Comparison of ENCODE assay signal across 8 cellular contexts in genomic region chr9:114098021-114098659, GRCh38. TPM values are rescaled to one million over a fixed set of nuclear protein-coding genes. Genes with fewer than 3 reads are reported as not detected.
DNase-seq lines count a peak whose midpoint lies in the region; FAIRE-seq and TF ChIP-seq lines count a peak whose summit lies in the region.

No MANE protein-coding gene starts in this region.

- peaks cover 2 to 27% (median 19%) of the 10 kb centered on the region in 4 experiments for H3K27me3 ChIP-seq in H1 (replicated peaks in 1 of 4; ENCODE audit: control insufficient read depth in 3 of 4, extremely low read depth in 1 of 4, insufficient read depth in 3 of 4, low read length in 3 of 4)

- peaks cover 7% of the 10 kb centered on the region for H3K36me3 Mint-ChIP-seq in osteocyte (ENCODE audit: unreplicated experiment)

- H3K56ac ChIP-seq in H1 (replicated peaks; ENCODE audit: insufficient read length, low read depth, low read length): no peak overlapping the region

- H4K91ac ChIP-seq in H1 (replicated peaks; ENCODE audit: insufficient read length, low read length): no peak overlapping the region

- TF ChIP-seq POLR2A in H1 (IDR thresholded peaks at IDR 0.05; ENCODE audit: control extremely low read depth in 1 of 2, low read depth in 2 of 2, low read length in 2 of 2): no peak

- peaks cover 0 to 2% of the 10 kb centered on the region in 2 experiments; a peak in 1 of 4 replicates for H3K9me3 ChIP-seq in H1 (ENCODE audit: insufficient read depth in 2 of 2, low read depth in 1 of 2, low read length in 1 of 2)

- no peak overlapping the region for H3K27ac Mint-ChIP-seq in osteocyte (ENCODE audit: unreplicated experiment)

- H4K8ac ChIP-seq in H1 (ENCODE audit: extremely low read depth, insufficient read depth, low read length): no peak overlapping the region

- H2BK5ac ChIP-seq in H1 (ENCODE audit: low read depth, low read length): no peak overlapping the region

- no peak overlapping the region for H3K4me3 Mint-ChIP-seq in osteocyte (ENCODE audit: unreplicated experiment)

- no peak overlapping the region for H3K9ac ChIP-seq in H1 (replicated peaks in 1 of 4; ENCODE audit: extremely low read depth in 1 of 4, low read depth in 3 of 4, low read length in 3 of 4)

- H3K18ac ChIP-seq in H1 (ENCODE audit: extremely low read depth, low read length): peak overlapping the region; percentile 71; the same call in 1 of the 2 replicates

- POLR2A ChIA-PET in H1 (lab: Charles Lee; ENCODE audit: partially characterized antibody): interaction anchor here (0.9 to 1.2 kb wide), 2 partner anchors 57 to 95 kb away, joined by 3 read pairs; partner anchors contain the start of gene COL27A1

- CTCF ChIA-PET in H1 (lab: Charles Lee; ENCODE audit: partially characterized antibody): interaction anchor here (1.0 to 5.9 kb wide), 14 partner anchors 10 to 258 kb away, joined by 3 to 144 read pairs (median 5); partner anchors contain the start of gene AMBP

- H3K23ac ChIP-seq in H1 (ENCODE audit: insufficient read length): no peak overlapping the region

- no peak overlapping the region for H3K14ac ChIP-seq in H1 (ENCODE audit: insufficient read length)

- H2BK120ac ChIP-seq in H1 (replicated peaks; ENCODE audit: low read depth, low read length): no peak overlapping the region

- no peaks in the 10 kb centered on the region for H3K36me3 ChIP-seq in H1 (ENCODE audit: control insufficient read depth in 2 of 4, insufficient read depth in 4 of 4, low read length in 3 of 4)

- peaks cover 8% of the 10 kb centered on the region for H3K4me1 Mint-ChIP-seq in osteocyte (ENCODE audit: unreplicated experiment)

- H3K79me2 ChIP-seq in H1 (ENCODE audit: control insufficient read depth in 1 of 2, insufficient read depth in 2 of 2, low read length in 2 of 2): no peaks in the 10 kb centered on the region

- no peak overlapping the region for H2BK12ac ChIP-seq in H1 (ENCODE audit: low read depth, low read length)

- no peaks in the 10 kb centered on the region for H4K20me1 ChIP-seq in H1 (replicated peaks in 1 of 2; ENCODE audit: control insufficient read depth in 1 of 2, insufficient read depth in 2 of 2, low read length in 2 of 2)

- no peak overlapping the region for H3K4ac ChIP-seq in H1 (replicated peaks; ENCODE audit: insufficient read length, low read depth, low read length)

- peak overlapping the region; percentile 74 to 75 for H3K4me2 ChIP-seq in H1 (ENCODE audit: insufficient read depth in 1 of 2, low read depth in 2 of 2, low read length in 2 of 2)

- H3K27me3 Mint-ChIP-seq in osteocyte (ENCODE audit: unreplicated experiment): peaks cover 17% of the 10 kb centered on the region

- no peak for TF ChIP-seq RAD21 in H1 (IDR thresholded peaks at IDR 0.05 in 1 of 2, conservative IDR thresholded peaks at IDR 0.05 in 1 of 2; ENCODE audit: low read depth in 2 of 2, low read length in 2 of 2)

- TF ChIP-seq CTCF in H1 (IDR thresholded peaks at IDR 0.05; ENCODE audit: control extremely low read depth in 1 of 3, insufficient read depth in 1 of 3, low read depth in 1 of 3, low read length in 3 of 3) (no peak), osteocyte (IDR thresholded peaks at IDR 0.05) (no peak)

- peaks cover 5% of the 10 kb centered on the region; the same call in 1 of the 2 replicates for H3K23me2 ChIP-seq in H1 (ENCODE audit: low read depth, low read length)

- TF ChIP-seq EP300 in H1 (IDR thresholded peaks at IDR 0.05; ENCODE audit: borderline replicate concordance in 1 of 2, low read depth in 2 of 2, low read length in 2 of 2): no peak

- H3K79me1 ChIP-seq in H1 (ENCODE audit: low read depth, low read length): no peaks in the 10 kb centered on the region

- H3K4me3 ChIP-seq in H1 (ENCODE audit: extremely low read depth in 1 of 4, insufficient read depth in 2 of 4, low read depth in 3 of 4, low read length in 4 of 4): peak overlapping the region; percentile 50 to 84 (median 62)

- H2BK15ac ChIP-seq in H1 (ENCODE audit: low read length): no peak overlapping the region

- H3K27ac ChIP-seq in H1 (ENCODE audit: low read depth, low read length): no peak overlapping the region

- no peak overlapping the region for H2AFZ ChIP-seq in H1 (ENCODE audit: low read length)

- FAIRE-seq in H1 (lab: Jason Lieb, UNC): no peak

- no peak overlapping the region for H4K5ac ChIP-seq in H1 (ENCODE audit: insufficient read length, low read depth, low read length)

- no peak overlapping the region for H2AK5ac ChIP-seq in H1 (ENCODE audit: low read depth, low read length)

- peaks cover 0 to 16% (median 10%) of the 10 kb centered on the region in 4 experiments; a peak in 6 of 7 replicates for H3K4me1 ChIP-seq in H1 (replicated peaks in 1 of 4; ENCODE audit: control insufficient read depth in 3 of 4, insufficient read depth in 4 of 4, low read length in 3 of 4)

- 3% methylated on average over 21 of the region's 62 CpGs; no CpG with 5 or more reads in 1 of the 2 experiments for whole genome bisulfite sequencing in H1 (ENCODE audit: extremely low coverage in 1 of 2, insufficient coverage in 1 of 2, insufficient read length in 1 of 2, insufficient replicate concordance in 2 of 2, low coverage in 1 of 2, low lambda C conversion rate in 2 of 2, missing lambda C conversion rate in 1 of 2), 2 experiments

- peaks cover 4% of the 10 kb centered on the region for H3K9me3 Mint-ChIP-seq in osteocyte (ENCODE audit: unreplicated experiment)

- DNase-seq in DMS53 treated with DMSO at 0.1 percent for 48 hours (lab: John Stamatoyannopoulos, UW; ENCODE audit: unreplicated experiment): peak; percentile 13
- peak; percentile 64 for DNase-seq in NCI-H345 treated with DMSO at 0.1 percent for 48 hours (lab: John Stamatoyannopoulos, UW; ENCODE audit: unreplicated experiment)
- DNase-seq in H1 (ENCODE audit: low read depth in 1 of 2, low spot score in 2 of 2): peak in 1 of 2 experiments; percentile 88
- DNase-seq in mucosa of gallbladder (ENCODE audit: low spot score): peak; percentile 21
- no peak for DNase-seq in NCI-H82 treated with DMSO at 0.1 percent for 48 hours (lab: John Stamatoyannopoulos, UW; ENCODE audit: unreplicated experiment)
- no peak for DNase-seq in osteocyte (ENCODE audit: extremely low spot score, unreplicated experiment)
- DNase-seq in NCI-H524 (lab: John Stamatoyannopoulos, UW): no peak
- no peak for DNase-seq in SHP77 treated with DMSO at 0.1 percent for 48 hours (lab: John Stamatoyannopoulos, UW)

- H2BK20ac ChIP-seq in H1 (ENCODE audit: low read length): no peak overlapping the region

TF ChIP-seq in H1, 55 proteins besides CTCF, POLR2A, EP300 and RAD21:
- TF ChIP-seq CTBP2 (IDR thresholded peaks at IDR 0.05; ENCODE audit: borderline replicate concordance, insufficient read depth, insufficient read length, low read length): no peak
- TF ChIP-seq GTF2F1 (IDR thresholded peaks at IDR 0.05; ENCODE audit: borderline replicate concordance, low read depth, low read length): no peak
- 0 out of 2 replicates have a peak, but pooled peaks have one; percentile 17 for TF ChIP-seq PHF8 (conservative IDR thresholded peaks at IDR 0.05; ENCODE audit: low read depth, low read length)
- TF ChIP-seq CREB1 (IDR thresholded peaks at IDR 0.05): 0 out of 2 replicates have a peak, but pooled peaks have one; percentile 13
- TF ChIP-seq KDM4A (IDR thresholded peaks at IDR 0.05; ENCODE audit: low read depth, low read length, severe bottlenecking): peak; percentile 69
- no peak for TF ChIP-seq RNF2 (IDR thresholded peaks at IDR 0.05; ENCODE audit: borderline replicate concordance, low read depth, low read length, missing control alignments, poor library complexity, severe bottlenecking)
TF ChIP-seq in H1: peak in this region for 3.

RNA-seq across cellular contexts. Expression of gene KIF12, which starts 1.0 kb away (rescaled TPM):
- total RNA-seq in H1 (2021; fragmentation: NEBNext Ultra II Directional; extraction: Animal tissue kit (Norgen Biotek cat#: 25700)): 3.4 and 3.9 TPM in 2 replicates
- polyA plus RNA-seq in H1 (2011; rRNA removed): 2.9 and 5.2 TPM in 2 replicates
- polyA plus RNA-seq in H1 (2011; cell fraction: cytosol; rRNA removed): 3.7 TPM
- polyA plus RNA-seq in H1 (2011; cell fraction: nucleus; rRNA removed): 33.3 TPM
- 2.9 to 3.5 TPM (median 3.4 TPM) in 4 replicates for polyA plus RNA-seq in H1 (2012, experiment 1 of 2)
- 2.0 TPM for polyA plus RNA-seq in H1 (2012, experiment 2 of 2)
- 2.1 TPM for polyA plus RNA-seq in H1 (2013, experiment 1 of 2)
- polyA plus RNA-seq in H1 (2013, experiment 2 of 2): 1.1 TPM
- polyA minus RNA-seq in H1 (2011; rRNA and poly(A)+ RNA removed): 3.6 and 4.0 TPM in 2 replicates
- 1.9 TPM for polyA minus RNA-seq in H1 (2011; cell fraction: cytosol; rRNA and poly(A)+ RNA removed)
- 3.6 TPM for polyA minus RNA-seq in H1 (2011; cell fraction: nucleus; rRNA and poly(A)+ RNA removed)
- 212 TPM for total RNA-seq in mucosa of gallbladder
- 0.47 and 0.64 TPM in 2 replicates for total RNA-seq in osteocyte

RNA-seq across cellular contexts. Expression of gene AMBP, which starts 20.0 kb away (rescaled TPM):
- 3.0 and 3.1 TPM in 2 replicates for total RNA-seq in H1 (2021; fragmentation: NEBNext Ultra II Directional; extraction: Animal tissue kit (Norgen Biotek cat#: 25700))
- 4.0 and 4.9 TPM in 2 replicates for polyA plus RNA-seq in H1 (2011; rRNA removed)
- polyA plus RNA-seq in H1 (2011; cell fraction: cytosol; rRNA removed): 6.0 TPM
- polyA plus RNA-seq in H1 (2011; cell fraction: nucleus; rRNA removed): 6.0 TPM
- polyA plus RNA-seq in H1 (2012, experiment 1 of 2): 3.3 to 5.6 TPM (median 4.6 TPM) in 4 replicates
- polyA plus RNA-seq in H1 (2012, experiment 2 of 2): 5.3 TPM
- polyA plus RNA-seq in H1 (2013, experiment 1 of 2): 6.0 TPM
- 6.6 TPM for polyA plus RNA-seq in H1 (2013, experiment 2 of 2)
- polyA minus RNA-seq in H1 (2011; rRNA and poly(A)+ RNA removed): 1.9 and 3.4 TPM in 2 replicates
- polyA minus RNA-seq in H1 (2011; cell fraction: cytosol; rRNA and poly(A)+ RNA removed): 2.7 TPM
- polyA minus RNA-seq in H1 (2011; cell fraction: nucleus; rRNA and poly(A)+ RNA removed): 2.3 TPM
- total RNA-seq in mucosa of gallbladder (1,366 TPM), osteocyte (not detected in 2 replicates)

RNA-seq across cellular contexts. Expression of gene COL27A1, which starts 57.2 kb away (rescaled TPM):
- total RNA-seq in H1 (2021; fragmentation: NEBNext Ultra II Directional; extraction: Animal tissue kit (Norgen Biotek cat#: 25700)): 22.5 and 22.8 TPM in 2 replicates
- polyA plus RNA-seq in H1 (2011; rRNA removed): 15.1 and 26.0 TPM in 2 replicates
- 17.3 TPM for polyA plus RNA-seq in H1 (2011; cell fraction: cytosol; rRNA removed)
- 250 TPM for polyA plus RNA-seq in H1 (2011; cell fraction: nucleus; rRNA removed)
- 15.6 to 20.3 TPM (median 17.3 TPM) in 4 replicates for polyA plus RNA-seq in H1 (2012, experiment 1 of 2)
- 4.8 TPM for polyA plus RNA-seq in H1 (2012, experiment 2 of 2)
- polyA plus RNA-seq in H1 (2013, experiment 1 of 2): 17.7 TPM
- 15.1 TPM for polyA plus RNA-seq in H1 (2013, experiment 2 of 2)
- polyA minus RNA-seq in H1 (2011; rRNA and poly(A)+ RNA removed): 12.9 and 15.0 TPM in 2 replicates
- polyA minus RNA-seq in H1 (2011; cell fraction: cytosol; rRNA and poly(A)+ RNA removed): 7.2 TPM
- 55.6 TPM for polyA minus RNA-seq in H1 (2011; cell fraction: nucleus; rRNA and poly(A)+ RNA removed)
- total RNA-seq in mucosa of gallbladder: 41.1 TPM
- 44.4 and 44.8 TPM in 2 replicates for total RNA-seq in osteocyte

Comparison
In these comparisons a context has a peak if more than half of its experiments do, and no peak if none do; other contexts are left out.
1. DNase-seq: peak in DMS53 treated with DMSO at 0.1 percent for 48 hours (single experiment), NCI-H345 treated with DMSO at 0.1 percent for 48 hours (single experiment) and mucosa of gallbladder (single experiment); none in NCI-H82 treated with DMSO at 0.1 percent for 48 hours (single experiment), osteocyte (single experiment), NCI-H524 (0 of 2) and SHP77 treated with DMSO at 0.1 percent for 48 hours (single experiment).
2. RNA of gene KIF12, which starts 1.0 kb away (total RNA-seq): 212 TPM in mucosa of gallbladder (single experiment); 3.4 to 3.9 TPM in H1 and 0.47 to 0.64 TPM in osteocyte; every median in the first group is over 10 times any median in the second.
3. RNA of gene AMBP, which starts 20.0 kb away (total RNA-seq): 1,366 TPM in mucosa of gallbladder (single experiment); 3.0 to 3.1 TPM in H1 and not detected in osteocyte; every median in the first group is over 100 times any median in the second.